ENCODE assay signal across 1 cellular context in genomic region chr2:67309281-67309680, GRCh38.
TF ChIP-seq lines count a peak whose summit lies in the region.

No MANE protein-coding gene starts in this region.

TF ChIP-seq in A549, 52 proteins besides CTCF, POLR2A, EP300 and RAD21 (continued from another document):
- TF ChIP-seq BCL3 (IDR thresholded peaks at IDR 0.05) (no peak), ZFP36 (IDR thresholded peaks at IDR 0.05; ENCODE audit: borderline replicate concordance, partially characterized antibody) (no peak), JUN (IDR thresholded peaks at IDR 0.05) (no peak)
TF ChIP-seq in A549: peak in this region for 3.
